Comparison of ENCODE assay signal across 21 cellular contexts in genomic region chr2:16173893-16174692, GRCh38.
DNase-seq lines count a peak whose midpoint lies in the region; ATAC-seq and TF ChIP-seq lines count a peak whose summit lies in the region.
"Had no signal": no experiment of that assay in that cellular context is flagged by ENCODE, and none has a peak within 500 bp of the region (broad histone marks: within the 10 kb centered on the region; RNA-seq: fewer than 3 reads in every experiment).

No MANE protein-coding gene starts in this region.

- H3K4me2 ChIP-seq in GM23338 = no peak overlapping the region
- H3K4me2 ChIP-seq: BLaER1 treated with 17β-estradiol and CSF1 and Interleukin-3, amounts not matched to agents 10 nM and 100 nM had no signal

- no peak overlapping the region for H3K27ac Mint-ChIP-seq in GM23338
- H3K27ac Mint-ChIP-seq: CD4-positive, alpha-beta T cell; CD8-positive, alpha-beta T cell had no signal

- DNase-seq in GM23338 (ENCODE audit: low spot score) = no peak
- peak; percentile 43 for DNase-seq in mesenteric fat pad (ENCODE audit: low spot score)
- DNase-seq in posterior vena cava (ENCODE audit: low spot score) = peak; percentile 41
- DNase-seq in NK-92 (lab: John Stamatoyannopoulos, UW; ENCODE audit: unreplicated experiment) = no peak
- no peak for DNase-seq in right lobe of liver
- DNase-seq in body of pancreas = no peak
- DNase-seq in HT-29 (ENCODE audit: low spot score) = no peak
- DNase-seq: 8988T; ACHN; CD4-positive, alpha-beta T cell; CD8-positive, alpha-beta T cell; DMS 273 treated with DMSO at 0.1 percent for 48 hours; DMS153; DMS53; DMS79; DND-41; EL; GDM1 had no signal

- H3K27ac ChIP-seq in GM23338 (ENCODE audit: low read depth) (no peak overlapping the region), right lobe of liver (no peak overlapping the region), body of pancreas (no peak overlapping the region)
- H3K27ac ChIP-seq: BLaER1 treated with 17β-estradiol and CSF1 and Interleukin-3, amounts not matched to agents 10 nM and 100 nM; C4-2B had no signal

- H3K4me3 ChIP-seq in GM23338 (no peak overlapping the region), right lobe of liver (no peak overlapping the region), body of pancreas (no peak overlapping the region)
- H3K4me3 ChIP-seq: BLaER1 treated with 17β-estradiol and CSF1 and Interleukin-3, amounts not matched to agents 10 nM and 100 nM; GM12878 had no signal

- H3K4me1 Mint-ChIP-seq in GM23338 = no peaks in the 10 kb centered on the region

- no peak overlapping the region for H3K4me3 Mint-ChIP-seq in GM23338
- H3K4me3 Mint-ChIP-seq: CD4-positive, alpha-beta T cell; CD8-positive, alpha-beta T cell had no signal

- TF ChIP-seq CTCF in GM23338 (conservative IDR thresholded peaks at IDR 0.05; ENCODE audit: low read depth in 2 of 2) (no peak), right lobe of liver (IDR thresholded peaks at IDR 0.05) (no peak), body of pancreas (IDR thresholded peaks at IDR 0.05) (no peak)

- no peaks in the 10 kb centered on the region for H3K79me2 ChIP-seq in GM23338 (replicated peaks; ENCODE audit: insufficient read depth)

- H3K27me3 ChIP-seq in GM23338 (ENCODE audit: insufficient read depth) (no peaks in the 10 kb centered on the region), right lobe of liver (no peaks in the 10 kb centered on the region), body of pancreas (no peaks in the 10 kb centered on the region)
- H3K27me3 ChIP-seq: BLaER1 treated with 17β-estradiol and CSF1 and Interleukin-3, amounts not matched to agents 10 nM and 100 nM had no signal

- H3K9me3 Mint-ChIP-seq in GM23338 = no peaks in the 10 kb centered on the region
- H3K9me3 Mint-ChIP-seq: CD4-positive, alpha-beta T cell; CD8-positive, alpha-beta T cell had no signal

- 68% methylated on average over 3 of the region's 3 CpGs for WGBS in right lobe of liver (ENCODE audit: insufficient coverage, low coverage, low lambda C conversion rate, missing lambda C conversion rate)
- WGBS in body of pancreas, 2 donors = 62 to 74% methylated on average over 3 of the region's 3 CpGs

- H3K9me3 ChIP-seq in right lobe of liver = no peaks in the 10 kb centered on the region
- H3K9me3 ChIP-seq in body of pancreas = no peaks in the 10 kb centered on the region
- H3K9me3 ChIP-seq: BLaER1 treated with 17β-estradiol and CSF1 and Interleukin-3, amounts not matched to agents 10 nM and 100 nM had no signal

- H3F3A ChIP-seq in GM23338 (replicated peaks; ENCODE audit: low read depth) = no peaks in the 10 kb centered on the region

- 0 out of 2 replicates have a peak overlapping the region, but pooled peaks have one; percentile 38 for H2AFZ ChIP-seq in GM23338

- H3K4me1 ChIP-seq in GM23338 (ENCODE audit: insufficient read depth) = no peaks in the 10 kb centered on the region; the same call in 1 of the 2 replicates
- H3K4me1 ChIP-seq in right lobe of liver = no peaks in the 10 kb centered on the region
- H3K4me1 ChIP-seq in body of pancreas = no peaks in the 10 kb centered on the region
- H3K4me1 ChIP-seq: BLaER1 treated with 17β-estradiol and CSF1 and Interleukin-3, amounts not matched to agents 10 nM and 100 nM had no signal

- H3K36me3 ChIP-seq in GM23338 (ENCODE audit: insufficient read depth) (no peaks in the 10 kb centered on the region; the same call in 1 of the 2 replicates), right lobe of liver (no peaks in the 10 kb centered on the region), body of pancreas (replicated peaks in 1 of 2; ENCODE audit: insufficient read depth in 1 of 2, low read depth in 2 of 2) (no peaks in the 10 kb centered on the region)
- H3K36me3 ChIP-seq: BLaER1 treated with 17β-estradiol and CSF1 and Interleukin-3, amounts not matched to agents 10 nM and 100 nM had no signal

- no peaks in the 10 kb centered on the region for H3K9me2 ChIP-seq in GM23338 (ENCODE audit: insufficient read depth)

- TF ChIP-seq POLR2A in right lobe of liver (IDR thresholded peaks at IDR 0.05) (no peak), body of pancreas (IDR thresholded peaks at IDR 0.05) (no peak)

- no peaks in the 10 kb centered on the region for H4K20me1 ChIP-seq in GM23338 (replicated peaks; ENCODE audit: insufficient read depth)
- H4K20me1 ChIP-seq: BLaER1 treated with 17β-estradiol and CSF1 and Interleukin-3, amounts not matched to agents 10 nM and 100 nM had no signal

- intact Hi-C loops in posterior vena cava (cut with DNase I) = no loop called here
- intact Hi-C loops in right lobe of liver (cut with DNase I) = no loop called here
- intact Hi-C loops in body of pancreas (cut with DNase I) = no loop called here

- ATAC-seq in GM23338 (no peak), right lobe of liver (no peak), body of pancreas (no peak)
- ATAC-seq: CD8-positive, alpha-beta T cell; GM12878 had no signal

- no peaks in the 10 kb centered on the region for H3K27me3 Mint-ChIP-seq in GM23338 (ENCODE audit: insufficient read depth, low read depth, poor library complexity)
- H3K27me3 Mint-ChIP-seq: CD4-positive, alpha-beta T cell had no signal

- H3K36me3 Mint-ChIP-seq in GM23338 (ENCODE audit: low read depth) = no peaks in the 10 kb centered on the region
- H3K36me3 Mint-ChIP-seq: CD8-positive, alpha-beta T cell had no signal

TF ChIP-seq in GM23338, 12 proteins besides CTCF, POLR2A, EP300 and RAD21 (continues in another document):
- no peak for TF ChIP-seq STAT1 (IDR thresholded peaks at IDR 0.05; ENCODE audit: unreplicated experiment)
- TF ChIP-seq NANOG (IDR thresholded peaks at IDR 0.05; ENCODE audit: borderline replicate concordance) = no peak
- no peak for TF ChIP-seq JUNB (IDR thresholded peaks at IDR 0.05; ENCODE audit: unreplicated experiment)
- no peak for TF ChIP-seq POLR2AphosphoS5 (IDR thresholded peaks at IDR 0.05; ENCODE audit: low read depth)
- no peak for TF ChIP-seq EZH2phosphoT487 (IDR thresholded peaks at IDR 0.05; ENCODE audit: unreplicated experiment)
- TF ChIP-seq EZH2 (IDR thresholded peaks at IDR 0.05; ENCODE audit: low read depth, unreplicated experiment) = no peak
- no peak for TF ChIP-seq ETS1 (IDR thresholded peaks at IDR 0.05)
- no peak for TF ChIP-seq REST (IDR thresholded peaks at IDR 0.05; ENCODE audit: unreplicated experiment)
- TF ChIP-seq ZNF331 (CRISPR knock-in tag; IDR thresholded peaks at IDR 0.05; ENCODE audit: low read depth) = no peak
- TF ChIP-seq ZNF114 (CRISPR knock-in tag; IDR thresholded peaks at IDR 0.05) = no peak

Comparison
In these comparisons a context has a peak if more than half of its experiments do, and no peak if none do; other contexts are left out.
1. DNase-seq: peak in mesenteric fat pad (single experiment) and posterior vena cava (single experiment); none in GM23338 (single experiment), NK-92 (single experiment), right lobe of liver (0 of 3), body of pancreas (0 of 4) and HT-29 (single experiment).